In genomic region chr15:99250494-99251435, GRCh38 we compare ENCODE assay signal across 8 cellular contexts.
DNase-seq lines count a peak whose midpoint lies in the region; ATAC-seq and TF ChIP-seq lines count a peak whose summit lies in the region.

No MANE protein-coding gene starts in this region.

- ATAC-seq in GM19043 (IDR thresholded peaks at IDR 0.05; ENCODE audit: low read depth, unreplicated experiment), result peak; percentile 89
- ATAC-seq in HG03354 (IDR thresholded peaks at IDR 0.05; ENCODE audit: poor library complexity, severe bottlenecking, unreplicated experiment), result peak; percentile 92
- peak; percentile 98 to 99 for ATAC-seq in activated CD4-positive, CD25-positive, alpha-beta regulatory T cell treated with anti-CD3 and anti-CD28 coated beads, Interleukin-2, amount 50 U/mL, for 24 hours

- DNase-seq in AML-193 (lab: John Stamatoyannopoulos, UW), result peak; percentile 96 to 97
- peak; percentile 89 to 98 for DNase-seq in NCI-H446 (lab: John Stamatoyannopoulos, UW)
- peak; percentile 99 for DNase-seq in choroid plexus epithelial cell (ENCODE audit: low read depth)
- peak; percentile 97 for DNase-seq in kidney glomerular epithelial cell (lab: John Stamatoyannopoulos, UW)
- DNase-seq in stimulated activated CD4-positive, alpha-beta T cell treated with anti-CD3 and anti-CD28 coated beads, Interleukin-1b, Interleukin-23, amount 100 ng/mL, for 1 hour (ENCODE audit: low read depth in 2 of 2), result peak; percentile 77 to 91

- TF ChIP-seq CTCF in choroid plexus epithelial cell (conservative IDR thresholded peaks at IDR 0.05; ENCODE audit: low read depth, low read length), result no peak

- H3K4me3 ChIP-seq in choroid plexus epithelial cell (ENCODE audit: low read depth, low read length), result peak overlapping the region; percentile 79

Comparison
In these comparisons a context has a peak if more than half of its experiments do, and no peak if none do; other contexts are left out.
1. Peak in every context shown above with its lines: DNase-seq, ATAC-seq and H3K4me3 ChIP-seq.